Comparison of ENCODE assay signal across 11 cellular contexts in the genomic region with DNA sequence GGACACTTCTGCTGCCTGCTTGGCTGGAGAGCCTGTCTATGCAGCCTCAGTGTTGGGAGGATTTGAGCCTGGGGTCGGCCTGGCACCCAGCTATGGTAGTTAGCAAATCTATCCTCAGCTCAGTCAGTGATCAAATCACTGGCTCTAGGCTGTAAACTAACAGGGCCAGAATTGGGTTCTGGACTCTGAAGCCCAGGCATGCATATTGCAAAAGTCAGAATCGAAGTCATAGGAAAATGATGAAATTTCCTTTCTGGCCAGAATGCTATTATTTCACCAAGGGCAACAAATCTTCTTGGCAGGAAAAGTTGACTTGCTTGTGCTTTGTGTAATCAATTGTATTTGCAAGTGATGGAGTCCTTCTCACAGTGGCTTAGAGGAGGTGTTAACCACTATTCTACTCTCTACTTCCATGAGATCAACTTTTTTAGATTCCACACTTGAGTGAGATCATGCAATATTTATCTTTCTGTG.
DNase-seq lines count a peak whose midpoint lies in the region; ATAC-seq and TF ChIP-seq lines count a peak whose summit lies in the region.
"Had no signal": no experiment of that assay in that cellular context is flagged by ENCODE, and none has a peak within 500 bp of the region (broad histone marks: within the 10 kb centered on the region; RNA-seq: fewer than 3 reads in every experiment).

No MANE protein-coding gene starts in this region.

- H3K4me1 Mint-ChIP-seq in immature natural killer cell = peaks cover 44 to 68% of the 10 kb centered on the region in 2 donors
- H3K4me1 Mint-ChIP-seq in stimulated activated naive CD8-positive, alpha-beta T cell treated with anti-CD3 and anti-CD28 coated beads, Interleukin-15, Interleukin-2, amounts not matched to agents 100 ng/mL and 50 ng/mL, for 24 hours (ENCODE audit: low read depth) = peaks cover 52% of the 10 kb centered on the region
- H3K4me1 Mint-ChIP-seq: mesothelial cell of epicardium had no signal

- ATAC-seq in HG03565 (IDR thresholded peaks at IDR 0.05; ENCODE audit: unreplicated experiment) = no peak

- H3K36me3 Mint-ChIP-seq in immature natural killer cell = no peaks in the 10 kb centered on the region
- no peaks in the 10 kb centered on the region for H3K36me3 Mint-ChIP-seq in stimulated activated naive CD8-positive, alpha-beta T cell treated with anti-CD3 and anti-CD28 coated beads, Interleukin-15, Interleukin-2, amounts not matched to agents 100 ng/mL and 50 ng/mL, for 24 hours (ENCODE audit: low read depth)
- H3K36me3 Mint-ChIP-seq: mesothelial cell of epicardium had no signal

- no peaks in the 10 kb centered on the region for H3K9me3 Mint-ChIP-seq in immature natural killer cell
- no peaks in the 10 kb centered on the region for H3K9me3 Mint-ChIP-seq in stimulated activated naive CD8-positive, alpha-beta T cell treated with anti-CD3 and anti-CD28 coated beads, Interleukin-15, Interleukin-2, amounts not matched to agents 100 ng/mL and 50 ng/mL, for 24 hours

- peak overlapping the region in 3 of 5 donors; percentile 17 to 48 (median 30) for H3K4me3 Mint-ChIP-seq in immature natural killer cell
- H3K4me3 Mint-ChIP-seq in stimulated activated naive CD8-positive, alpha-beta T cell treated with anti-CD3 and anti-CD28 coated beads, Interleukin-15, Interleukin-2, amounts not matched to agents 100 ng/mL and 50 ng/mL, for 24 hours = peak overlapping the region; percentile 4
- H3K4me3 Mint-ChIP-seq: mesothelial cell of epicardium had no signal

- DNase-seq in LHCN-M2 (ENCODE audit: low read depth) (peak; percentile 40), cardiac fibroblast (ENCODE audit: low read depth in 2 of 2) (peak; percentile 89 to 95), immature natural killer cell (peak in 1 of 3 donors; percentile 13), ecto neural progenitor cell (ENCODE audit: low spot score) (no peak), SHP77 treated with DMSO at 0.1 percent for 48 hours (lab: John Stamatoyannopoulos, UW) (no peak), mesenteric fat pad (ENCODE audit: low spot score) (no peak)
- DNase-seq: activated T-cell treated with anti-CD3 and anti-CD28 coated beads, Interleukin-2, amount 50 U/mL, for 1 hour; stimulated activated CD4-positive, alpha-beta T cell treated with anti-CD3 and anti-CD28 coated beads, Interleukin-4, amount 100 ng/mL, for 24 hours had no signal

- peak overlapping the region in 3 of 6 donors; percentile 4 to 67 (median 42) for H3K27ac Mint-ChIP-seq in immature natural killer cell
- peak overlapping the region; percentile 56 for H3K27ac Mint-ChIP-seq in stimulated activated naive CD8-positive, alpha-beta T cell treated with anti-CD3 and anti-CD28 coated beads, Interleukin-15, Interleukin-2, amounts not matched to agents 100 ng/mL and 50 ng/mL, for 24 hours
- H3K27ac Mint-ChIP-seq: mesothelial cell of epicardium had no signal

- H3K27me3 Mint-ChIP-seq in immature natural killer cell (ENCODE audit: low read depth in 3 of 3) = peaks cover 0 to 3% (median 0%) of the 10 kb centered on the region in 3 donors
- H3K27me3 Mint-ChIP-seq in stimulated activated naive CD8-positive, alpha-beta T cell treated with anti-CD3 and anti-CD28 coated beads, Interleukin-15, Interleukin-2, amounts not matched to agents 100 ng/mL and 50 ng/mL, for 24 hours = no peaks in the 10 kb centered on the region

- no peak overlapping the region for H3K4me3 ChIP-seq in cardiac fibroblast (replicated peaks in 1 of 2; ENCODE audit: low read depth in 2 of 2, low read length in 2 of 2)

- TF ChIP-seq CTCF in cardiac fibroblast (IDR thresholded peaks at IDR 0.05; ENCODE audit: low read depth, low read length) = no peak

Comparison
In these comparisons a context has a peak if more than half of its experiments do, and no peak if none do; other contexts are left out.
1. DNase-seq: peak in LHCN-M2 (single experiment) and cardiac fibroblast (2 of 2); none in ecto neural progenitor cell (single experiment), SHP77 treated with DMSO at 0.1 percent for 48 hours (single experiment) and mesenteric fat pad (single experiment).